In the genomic region with DNA sequence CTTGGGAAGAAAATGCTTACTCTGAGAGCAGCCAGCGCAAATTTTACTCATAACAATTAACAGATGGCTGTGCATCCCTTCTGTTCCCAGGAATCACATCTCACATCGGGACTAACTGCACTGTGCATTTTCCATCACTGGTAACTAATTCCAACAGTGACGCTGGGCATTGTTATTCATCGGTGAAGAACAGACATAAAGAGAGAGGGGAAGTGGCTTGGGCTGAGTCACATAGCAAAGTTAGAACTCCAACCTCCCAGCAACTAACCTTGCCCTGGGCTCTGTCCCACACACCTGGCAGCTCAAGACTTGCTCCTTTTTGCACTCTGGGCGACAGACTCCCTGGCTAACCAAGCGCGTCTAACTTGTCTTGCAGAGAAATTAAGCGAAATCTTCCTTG, we compare ENCODE assay signal across 22 cellular contexts. TPM values are rescaled to one million over a fixed set of nuclear protein-coding genes. Genes with fewer than 3 reads are reported as not detected.
A peak's percentile ranks its signal among the peaks of the same experiment; 100 is the strongest.
DNase-seq lines count a peak whose midpoint lies in the region; ATAC-seq and TF ChIP-seq lines count a peak whose summit lies in the region.
"Had no signal": no experiment of that assay in that cellular context is flagged by ENCODE, and none has a peak within 500 bp of the region (broad histone marks: within the 10 kb centered on the region; RNA-seq: fewer than 3 reads in every experiment).

No MANE protein-coding gene starts in this region.

- intact Hi-C loops in PC-3 (cut with micrococcal nuclease) = no loop called here

- no peaks in the 10 kb centered on the region for H3K36me3 ChIP-seq in BLaER1 treated with 17β-estradiol and CSF1 and Interleukin-3, amounts not matched to agents 10 nM and 100 nM
- no peaks in the 10 kb centered on the region for H3K36me3 ChIP-seq in PC-3 (ENCODE audit: low read depth, low read length)
- H3K36me3 ChIP-seq: MG63 had no signal

- H3K79me2 ChIP-seq in PC-3 (ENCODE audit: low read length) = no peaks in the 10 kb centered on the region

- H3K27ac ChIP-seq in BLaER1 treated with 17β-estradiol and CSF1 and Interleukin-3, amounts not matched to agents 10 nM and 100 nM = no peak overlapping the region
- no peak overlapping the region for H3K27ac ChIP-seq in PC-3 (ENCODE audit: low read length)

- H3K9ac ChIP-seq in BLaER1 treated with 17β-estradiol and CSF1 and Interleukin-3, amounts not matched to agents 10 nM and 100 nM = no peak overlapping the region
- H3K9ac ChIP-seq in PC-3 (ENCODE audit: low read length) = no peak overlapping the region

- H3K4me3 ChIP-seq in BLaER1 treated with 17β-estradiol and CSF1 and Interleukin-3, amounts not matched to agents 10 nM and 100 nM = no peak overlapping the region
- H3K4me3 ChIP-seq in PC-3 (ENCODE audit: low read length) = no peak overlapping the region
- H3K4me3 ChIP-seq: MG63 had no signal

- peak overlapping the region; percentile 40; the same call in 1 of the 2 replicates for H2AFZ ChIP-seq in PC-3 (ENCODE audit: low read length)

- BruUV-seq in PC-3 (replicated peaks; lab: Mats Ljungman, UMichigan) = no TSS peak

- no peaks in the 10 kb centered on the region for H3F3A ChIP-seq in PC-3 (ENCODE audit: low read length, unreplicated experiment)

- TF ChIP-seq CTCF in PC-3 (conservative IDR thresholded peaks at IDR 0.05; ENCODE audit: low read depth, low read length) = no peak

- H4K20me1 ChIP-seq in BLaER1 treated with 17β-estradiol and CSF1 and Interleukin-3, amounts not matched to agents 10 nM and 100 nM = no peaks in the 10 kb centered on the region
- no peaks in the 10 kb centered on the region; the same call in 1 of the 2 replicates for H4K20me1 ChIP-seq in PC-3 (ENCODE audit: low read length)

- no peaks in the 10 kb centered on the region for H3K9me2 ChIP-seq in PC-3 (replicated peaks; ENCODE audit: low read length)

- H3K9me3 ChIP-seq in BLaER1 treated with 17β-estradiol and CSF1 and Interleukin-3, amounts not matched to agents 10 nM and 100 nM (replicated peaks in 1 of 11) = peaks cover 0 to 1% (median under 1%) of the 10 kb centered on the region in 11 experiments; a peak in 7 of 22 replicates
- H3K9me3 ChIP-seq in PC-3 (ENCODE audit: low read length) = no peaks in the 10 kb centered on the region
- H3K9me3 ChIP-seq: MG63 had no signal

- H3K27me3 ChIP-seq in BLaER1 treated with 17β-estradiol and CSF1 and Interleukin-3, amounts not matched to agents 10 nM and 100 nM = peaks cover 0 to 7% (median 4%) of the 10 kb centered on the region in 11 experiments; a peak in 14 of 22 replicates
- no peaks in the 10 kb centered on the region for H3K27me3 ChIP-seq in PC-3 (ENCODE audit: low read length)

- peaks cover 9 to 42% (median 26%) of the 10 kb centered on the region in 10 experiments; a peak in 19 of 20 replicates for H3K4me1 ChIP-seq in BLaER1 treated with 17β-estradiol and CSF1 and Interleukin-3, amounts not matched to agents 10 nM and 100 nM
- peaks cover 13% of the 10 kb centered on the region for H3K4me1 ChIP-seq in PC-3 (ENCODE audit: insufficient read depth, low read length)

- DNase-seq in ELF-1 (ENCODE audit: low read depth, low spot score) (peak; percentile 48), PC-3 (peak; percentile 76), dermis blood vessel endothelial cell (peak; percentile 1), DMS79 treated with DMSO at 0.1 percent for 48 hours (lab: John Stamatoyannopoulos, UW) (no peak), NCI-H446 (lab: John Stamatoyannopoulos, UW) (no peak)
- no peak for DNase-seq in stimulated activated CD4-positive, alpha-beta T cell treated with anti-CD3 and anti-CD28 coated beads, Interleukin-1b, Interleukin-23, amount 100 ng/mL, for 48 hours
- DNase-seq: CD4-positive, alpha-beta T cell; COR-L47; DMS 273 treated with DMSO at 0.1 percent for 48 hours; DND-41; GDM1; Karpas-422; MG63; NCI-H1092; NCI-H1436; NCI-H2029; NCI-H226; NCI-H526; OCI-M1; SHP77 had no signal

- CTCF ChIA-PET in PC-3 (lab: Charles Lee) = no interaction called here

- peak overlapping the region in 7 of 11 experiments; percentile 7 to 45 (median 34); a peak in 9 of 22 replicates for H3K4me2 ChIP-seq in BLaER1 treated with 17β-estradiol and CSF1 and Interleukin-3, amounts not matched to agents 10 nM and 100 nM
- peak overlapping the region; percentile 46 for H3K4me2 ChIP-seq in PC-3 (ENCODE audit: low read length)

- ATAC-seq in PC-3 (peak; percentile 98), GM21529 (IDR thresholded peaks at IDR 0.05; ENCODE audit: unreplicated experiment) (no peak)

- POLR2A ChIA-PET in PC-3 (lab: Charles Lee; ENCODE audit: unreplicated experiment) = no interaction called here

RNA-seq across cellular contexts. Expression of a gene that starts 6.4 kb away (rescaled TPM):
- total RNA-seq in PC-3 (2014; rRNA removed) (14.5 and 15.6 TPM in 2 replicates), dermis blood vessel endothelial cell (25.2 and 26.5 TPM in 2 replicates)

Comparison
In these comparisons a context has a peak if more than half of its experiments do, and no peak if none do; other contexts are left out.
1. DNase-seq: peak in ELF-1 (single experiment), PC-3 (single experiment) and dermis blood vessel endothelial cell (single experiment); none in DMS79 treated with DMSO at 0.1 percent for 48 hours (single experiment), NCI-H446 (0 of 2) and stimulated activated CD4-positive, alpha-beta T cell treated with anti-CD3 and anti-CD28 coated beads, Interleukin-1b, Interleukin-23, amount 100 ng/mL, for 48 hours (single experiment).